In the genomic region with DNA sequence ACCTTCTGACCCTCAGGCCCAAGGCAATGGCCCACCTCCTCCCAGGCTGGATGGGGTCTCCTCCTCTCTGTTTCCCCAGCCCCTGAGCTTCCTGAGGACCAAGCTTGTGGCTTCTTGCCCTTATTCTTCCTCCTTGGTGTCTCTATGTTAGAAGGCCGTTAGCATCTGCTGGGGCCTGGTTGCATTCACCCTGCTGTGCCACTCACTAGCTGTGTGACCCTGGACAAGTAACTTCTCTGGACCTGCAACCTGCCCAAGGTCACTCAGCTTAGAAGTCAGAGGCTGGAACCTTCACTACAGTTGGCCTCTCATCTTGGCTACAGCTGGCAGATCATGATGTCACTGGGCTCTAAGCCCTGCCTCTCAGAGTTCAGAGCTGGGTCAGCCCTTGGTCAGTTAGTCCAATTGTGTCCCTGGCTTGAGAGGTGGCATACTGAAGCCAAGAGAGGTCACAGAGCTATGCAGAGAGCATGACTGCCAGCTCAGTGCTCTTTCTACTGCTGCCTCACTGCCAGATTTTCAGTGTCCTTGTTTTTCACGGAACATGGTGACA, we compare ENCODE assay signal across 10 cellular contexts. TPM values are rescaled to one million over a fixed set of nuclear protein-coding genes. Genes with fewer than 3 reads are reported as not detected.
DNase-seq lines count a peak whose midpoint lies in the region; ATAC-seq and TF ChIP-seq lines count a peak whose summit lies in the region.
"Had no signal": no experiment of that assay in that cellular context is flagged by ENCODE, and none has a peak within 500 bp of the region (broad histone marks: within the 10 kb centered on the region; RNA-seq: fewer than 3 reads in every experiment).

No MANE protein-coding gene starts in this region.

- H3K27ac ChIP-seq in left ventricle myocardium inferior (replicated peaks): peak overlapping the region; percentile 95
- peak overlapping the region in 18 of 21 experiments; percentile 84 to 99 (median 93) for H3K27ac ChIP-seq in skin epidermis

- no peaks in the 10 kb centered on the region for H3K27me3 ChIP-seq in left ventricle myocardium inferior (ENCODE audit: low read depth)

- H3K9me3 Mint-ChIP-seq in activated T-helper 2 cell treated with anti-CD3 and anti-CD28 coated beads, Interferon-gamma antibody, Interleukin-2, Interleukin-4, amounts not matched to agents 10 μg/mL and 5 μg/mL and 100 μg/mL, durations not matched to agents 14 hours and 24 hours and 36 hours: no peaks in the 10 kb centered on the region

- peak overlapping the region; percentile 99 for H3K27ac Mint-ChIP-seq in activated T-helper 2 cell treated with anti-CD3 and anti-CD28 coated beads, Interferon-gamma antibody, Interleukin-2, Interleukin-4, amounts not matched to agents 10 μg/mL and 5 μg/mL and 100 μg/mL, durations not matched to agents 14 hours and 24 hours and 36 hours

- H3K4me1 ChIP-seq in left ventricle myocardium inferior: peaks cover 58% of the 10 kb centered on the region

- no peaks in the 10 kb centered on the region for H3K36me3 ChIP-seq in left ventricle myocardium inferior

- no peaks in the 10 kb centered on the region for H3K27me3 Mint-ChIP-seq in activated T-helper 2 cell treated with anti-CD3 and anti-CD28 coated beads, Interferon-gamma antibody, Interleukin-2, Interleukin-4, amounts not matched to agents 10 μg/mL and 5 μg/mL and 100 μg/mL, durations not matched to agents 14 hours and 24 hours and 36 hours (ENCODE audit: low read depth)

- peaks cover 16% of the 10 kb centered on the region for H3K36me3 Mint-ChIP-seq in activated T-helper 2 cell treated with anti-CD3 and anti-CD28 coated beads, Interferon-gamma antibody, Interleukin-2, Interleukin-4, amounts not matched to agents 10 μg/mL and 5 μg/mL and 100 μg/mL, durations not matched to agents 14 hours and 24 hours and 36 hours (ENCODE audit: low read depth)

- no peak for ATAC-seq in HG03571 (IDR thresholded peaks at IDR 0.05; ENCODE audit: unreplicated experiment)
- ATAC-seq: mucosa of descending colon had no signal

- intact Hi-C loops in activated T-helper 2 cell treated with anti-CD3 and anti-CD28 coated beads, Interferon-gamma antibody, Interleukin-2, Interleukin-4, amounts not matched to agents 10 μg/mL and 5 μg/mL and 100 μg/mL, durations not matched to agents 14 hours and 24 hours and 36 hours (cut with micrococcal nuclease): loop anchor here (2.0 to 10.0 kb wide), 3 partner anchors 57 to 403 kb away; a partner anchor contains a TSS
- intact Hi-C loops in left ventricle myocardium inferior (cut with micrococcal nuclease): no loop called here

- peaks cover 71% of the 10 kb centered on the region for H3K4me1 Mint-ChIP-seq in activated T-helper 2 cell treated with anti-CD3 and anti-CD28 coated beads, Interferon-gamma antibody, Interleukin-2, Interleukin-4, amounts not matched to agents 10 μg/mL and 5 μg/mL and 100 μg/mL, durations not matched to agents 14 hours and 24 hours and 36 hours (ENCODE audit: low read depth)

- H3K4me3 ChIP-seq in left ventricle myocardium inferior (no peak overlapping the region), skin epidermis (no peak overlapping the region)
- H3K4me3 ChIP-seq: mucosa of descending colon had no signal

- no peaks in the 10 kb centered on the region for H3K9me3 ChIP-seq in left ventricle myocardium inferior (replicated peaks)
- H3K9me3 ChIP-seq: mucosa of descending colon had no signal

- H3K4me3 Mint-ChIP-seq in activated T-helper 2 cell treated with anti-CD3 and anti-CD28 coated beads, Interferon-gamma antibody, Interleukin-2, Interleukin-4, amounts not matched to agents 10 μg/mL and 5 μg/mL and 100 μg/mL, durations not matched to agents 14 hours and 24 hours and 36 hours (ENCODE audit: low read depth): peak overlapping the region; percentile 27

- no peak for TF ChIP-seq CTCF in left ventricle myocardium inferior (IDR thresholded peaks at IDR 0.05; ENCODE audit: borderline replicate concordance)

- DNase-seq in GM03348 (ENCODE audit: low spot score): peak; percentile 33
- no peak for DNase-seq in activated T-helper 2 cell treated with anti-CD3 and anti-CD28 coated beads, Interferon-gamma antibody, Interleukin-2, Interleukin-4, amounts not matched to agents 10 μg/mL and 5 μg/mL and 100 μg/mL, durations not matched to agents 14 hours and 24 hours and 36 hours (ENCODE audit: low spot score)
- peak; percentile 75 for DNase-seq in left ventricle myocardium inferior
- DNase-seq in D341Med (ENCODE audit: low spot score): no peak
- no peak for DNase-seq in NCI-H1436 treated with DMSO at 0.1 percent for 48 hours (lab: John Stamatoyannopoulos, UW)
- no peak for DNase-seq in activated effector memory CD4-positive, alpha-beta T cell treated with Interleukin-2 at 50 U/mL for 16 hours

RNA-seq across cellular contexts. Expression of a gene that starts 3.0 kb away (rescaled TPM):
- 827 and 878 TPM in 2 replicates for total RNA-seq in activated T-helper 2 cell treated with anti-CD3 and anti-CD28 coated beads, Interferon-gamma antibody, Interleukin-2, Interleukin-4, amounts not matched to agents 10 μg/mL and 5 μg/mL and 100 μg/mL, durations not matched to agents 14 hours and 24 hours and 36 hours
- 115 TPM for total RNA-seq in left ventricle myocardium inferior

RNA-seq across cellular contexts. Expression of a gene that starts 14.2 kb away (rescaled TPM):
- total RNA-seq in activated T-helper 2 cell treated with anti-CD3 and anti-CD28 coated beads, Interferon-gamma antibody, Interleukin-2, Interleukin-4, amounts not matched to agents 10 μg/mL and 5 μg/mL and 100 μg/mL, durations not matched to agents 14 hours and 24 hours and 36 hours: 181 and 184 TPM in 2 replicates
- total RNA-seq in left ventricle myocardium inferior: 126 TPM

RNA-seq across cellular contexts. Expression of a gene that starts 21.1 kb away (rescaled TPM):
- total RNA-seq in activated T-helper 2 cell treated with anti-CD3 and anti-CD28 coated beads, Interferon-gamma antibody, Interleukin-2, Interleukin-4, amounts not matched to agents 10 μg/mL and 5 μg/mL and 100 μg/mL, durations not matched to agents 14 hours and 24 hours and 36 hours: not detected in 2 replicates
- 3.1 TPM for total RNA-seq in left ventricle myocardium inferior
- total RNA-seq: activated CD8-positive, alpha-beta memory T cell treated with anti-CD3 and anti-CD28 coated beads for 36 hours had no signal

RNA-seq across cellular contexts. Expression of a gene that starts 22.0 kb away (rescaled TPM):
- 7.5 and 7.9 TPM in 2 replicates for total RNA-seq in activated T-helper 2 cell treated with anti-CD3 and anti-CD28 coated beads, Interferon-gamma antibody, Interleukin-2, Interleukin-4, amounts not matched to agents 10 μg/mL and 5 μg/mL and 100 μg/mL, durations not matched to agents 14 hours and 24 hours and 36 hours
- 4.1 TPM for total RNA-seq in left ventricle myocardium inferior

RNA-seq across cellular contexts. Expression of a gene that starts 27.1 kb away (rescaled TPM):
- 7.6 and 8.3 TPM in 2 replicates for total RNA-seq in activated T-helper 2 cell treated with anti-CD3 and anti-CD28 coated beads, Interferon-gamma antibody, Interleukin-2, Interleukin-4, amounts not matched to agents 10 μg/mL and 5 μg/mL and 100 μg/mL, durations not matched to agents 14 hours and 24 hours and 36 hours
- total RNA-seq in left ventricle myocardium inferior: 1.2 TPM

Comparison
In these comparisons a context has a peak if more than half of its experiments do, and no peak if none do; other contexts are left out.
1. DNase-seq: peak in GM03348 (single experiment) and left ventricle myocardium inferior (single experiment); none in activated T-helper 2 cell treated with anti-CD3 and anti-CD28 coated beads, Interferon-gamma antibody, Interleukin-2, Interleukin-4, amounts not matched to agents 10 μg/mL and 5 μg/mL and 100 μg/mL, durations not matched to agents 14 hours and 24 hours and 36 hours (single experiment), D341Med (single experiment), NCI-H1436 treated with DMSO at 0.1 percent for 48 hours (single experiment) and activated effector memory CD4-positive, alpha-beta T cell treated with Interleukin-2 at 50 U/mL for 16 hours (single experiment).